In the genomic region with DNA sequence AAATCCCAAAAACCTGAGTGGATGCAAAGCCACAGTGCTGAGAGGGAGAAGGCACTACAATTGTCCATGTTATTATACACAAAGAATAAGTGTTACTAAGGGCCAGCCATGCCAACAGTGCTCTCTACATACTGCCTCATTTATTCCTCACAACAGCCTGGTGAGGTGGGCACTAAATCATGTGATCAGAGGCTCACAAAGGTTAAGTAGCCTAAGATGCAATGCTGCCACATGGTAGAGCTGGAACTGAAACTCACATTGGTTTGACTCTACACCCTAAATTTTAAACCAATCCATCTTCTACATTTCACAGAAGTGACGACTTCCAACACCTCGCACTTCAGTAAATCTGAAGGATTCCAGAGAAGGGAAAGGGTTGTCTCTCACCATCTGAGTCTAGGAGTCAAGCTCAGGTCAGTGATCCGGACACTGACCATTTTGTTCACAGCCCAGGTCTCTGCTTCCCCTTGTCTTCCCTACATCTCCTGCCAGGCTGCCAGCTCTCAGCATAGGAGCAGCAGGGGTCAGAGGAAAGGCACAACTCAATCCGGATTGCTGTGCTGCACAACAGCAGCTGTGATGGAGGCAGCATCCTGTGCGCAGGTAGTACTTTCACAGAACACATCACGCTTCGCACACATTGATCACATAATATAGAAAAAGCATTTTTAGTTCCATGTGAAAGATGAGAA, we compare ENCODE assay signal across 25 cellular contexts. TPM values are rescaled to one million over a fixed set of nuclear protein-coding genes. Genes with fewer than 3 reads are reported as not detected.
"Had no signal": no experiment of that assay in that cellular context is flagged by ENCODE, and none has a peak within 500 bp of the region (broad histone marks: within the 10 kb centered on the region; RNA-seq: fewer than 3 reads in every experiment).

No MANE protein-coding gene starts in this region.

- H3K9me3 ChIP-seq: ascending aorta had no signal

- H3K27me3 ChIP-seq: ascending aorta had no signal

- H3K4me3 ChIP-seq: ascending aorta had no signal

- ATAC-seq: activated CD8-positive, alpha-beta memory T cell treated with anti-CD3 and anti-CD28 coated beads, Interleukin-2, amount 10 ng/mL, durations not matched to agents 7 days and 5 days; activated CD8-positive, alpha-beta T cell treated with anti-CD3 and anti-CD28 coated beads, Interleukin-2, amount 10 ng/mL, durations not matched to agents 7 days and 5 days; activated naive CD8-positive, alpha-beta T cell treated with anti-CD3 and anti-CD28 coated beads, Interleukin-2, amount 50 U/mL, for 24 hours had no signal

- H3K27ac ChIP-seq: ascending aorta, VCaP had no signal

- DNase-seq: activated B cell treated with CpG ODN at 0.5 μM for 24 hours; activated CD4-positive, alpha-beta memory T cell treated with anti-CD3 and anti-CD28 coated beads, Interleukin-2, amount 10 ng/mL, durations not matched to agents 7 days and 5 days; activated CD4-positive, alpha-beta T cell treated with anti-CD3 and anti-CD28 coated beads for 4 hours; activated CD4-positive, alpha-beta T cell treated with anti-CD3 and anti-CD28 coated beads, Interleukin-2, amount 10 ng/mL, durations not matched to agents 7 days and 5 days; activated CD4-positive, alpha-beta T cell treated with anti-CD3 and anti-CD28 coated beads, Interleukin-2, amount 50 U/mL, for 48 hours; activated CD4-positive, CD25-positive, alpha-beta regulatory T cell treated with anti-CD3 and anti-CD28 coated beads, Interleukin-2, amount 50 U/mL, for 72 hours; activated CD8-positive, alpha-beta memory T cell treated with anti-CD3 and anti-CD28 coated beads, Interleukin-2, amount 10 ng/mL, durations not matched to agents 7 days and 5 days; activated CD8-positive, alpha-beta memory T cell treated with anti-CD3 and anti-CD28 coated beads, Interleukin-2, amount 50 U/mL, for 48 hours; activated CD8-positive, alpha-beta T cell treated with anti-CD3 and anti-CD28 coated beads, Interleukin-2, amount 10 ng/mL, durations not matched to agents 7 days and 5 days; activated effector memory CD4-positive, alpha-beta T cell treated with Interleukin-2 at 50 U/mL for 16 hours; activated gamma-delta T cell; activated naive CD4-positive, alpha-beta T cell treated with anti-CD3 and anti-CD28 coated beads, Interleukin-2, amount 10 ng/mL, durations not matched to agents 7 days and 5 days; activated naive CD4-positive, alpha-beta T cell treated with Interleukin-2 at 50 U/mL for 16 hours; activated naive CD8-positive, alpha-beta T cell treated with anti-CD3 and anti-CD28 coated beads, Interleukin-2, amount 10 ng/mL, durations not matched to agents 7 days and 5 days; activated naive CD8-positive, alpha-beta T cell treated with anti-CD3 and anti-CD28 coated beads, Interleukin-2, amount 50 U/mL, for 24 hours; activated T-cell treated with anti-CD3 and anti-CD28 coated beads, Interleukin-2, amount 50 U/mL, for 24 hours; activated T-cell treated with anti-CD3 and anti-CD28 coated beads, Interleukin-2, amount 50 U/mL, for 48 hours; amygdala; anterior cingulate cortex; central memory CD4-positive, alpha-beta T cell; T-helper 1 cell; T-helper 2 cell; T-helper 9 cell had no signal

RNA-seq across cellular contexts. Expression of gene NID2, which starts 29.6 kb away (rescaled TPM):
- total RNA-seq: activated B cell treated with CpG ODN at 0.5 μM for 24 hours had no signal
